ENCODE assay signal across 8 cellular contexts in the genomic region with DNA sequence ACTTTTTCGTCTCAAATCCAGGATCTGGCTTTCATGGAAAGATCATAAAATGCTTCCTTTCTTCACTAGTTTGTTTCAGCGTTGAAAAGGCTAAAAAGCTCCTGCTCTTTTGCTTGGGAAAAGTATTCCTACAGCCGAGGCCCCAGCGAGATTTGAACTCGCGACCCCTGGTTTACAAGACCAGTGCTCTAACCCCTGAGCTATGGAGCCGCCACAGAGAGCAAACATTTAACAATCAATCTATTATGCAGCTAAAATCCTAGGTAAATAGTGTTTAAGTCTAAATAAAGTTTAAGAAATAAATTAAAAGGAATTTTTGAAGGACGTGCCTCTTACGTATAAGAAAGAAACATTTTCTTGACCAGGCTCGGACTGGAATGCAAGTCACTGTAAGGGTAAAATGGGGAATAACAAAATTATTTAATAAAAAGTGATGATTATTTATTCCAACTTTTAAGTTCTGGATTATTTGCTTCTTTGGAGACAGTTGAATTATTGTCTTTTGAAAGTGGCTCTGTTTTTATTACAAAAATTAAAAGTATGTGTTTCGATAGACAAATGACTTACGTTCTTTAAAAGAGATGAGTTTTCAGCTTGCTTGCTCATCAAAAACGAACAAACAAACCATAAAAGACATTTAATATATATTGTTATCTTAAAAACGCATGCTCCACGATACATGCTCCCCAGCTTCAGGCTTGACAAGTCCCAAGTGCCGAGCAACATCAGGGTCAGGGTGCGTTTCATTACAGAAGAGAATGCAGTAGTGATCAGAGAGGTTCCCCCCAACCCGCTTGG. TPM values are rescaled to one million over a fixed set of nuclear protein-coding genes. Genes with fewer than 3 reads are reported as not detected.
DNase-seq lines count a peak whose midpoint lies in the region; ATAC-seq and TF ChIP-seq lines count a peak whose summit lies in the region.

No MANE protein-coding gene starts in this region.

- H3K27ac ChIP-seq in neural progenitor cell, result no peak overlapping the region

- H3K4me3 ChIP-seq in neural progenitor cell, result peak overlapping the region; percentile 61

- no peaks in the 10 kb centered on the region for H3K9me3 ChIP-seq in neural progenitor cell (ENCODE audit: low read depth)

- peaks cover 59% of the 10 kb centered on the region for H3F3A ChIP-seq in neural progenitor cell (ENCODE audit: low read depth)

- H3K36me3 ChIP-seq in neural progenitor cell, result no peaks in the 10 kb centered on the region

- peak overlapping the region; percentile 93 for H3K27ac Mint-ChIP-seq in activated T-cell treated with anti-CD3 and anti-CD28 coated beads, Interleukin-2, amount 50 U/mL, for 24 hours
- H3K27ac Mint-ChIP-seq in neural progenitor cell, result peak overlapping the region; percentile 88

- no peaks in the 10 kb centered on the region for H3K36me3 Mint-ChIP-seq in activated T-cell treated with anti-CD3 and anti-CD28 coated beads, Interleukin-2, amount 50 U/mL, for 24 hours (ENCODE audit: low read depth)
- peaks cover 2% of the 10 kb centered on the region for H3K36me3 Mint-ChIP-seq in neural progenitor cell

- no peaks in the 10 kb centered on the region for H3K79me2 ChIP-seq in neural progenitor cell (ENCODE audit: low read depth)

- peak overlapping the region; percentile 97 for H3K4me2 ChIP-seq in neural progenitor cell

- no peak for TF ChIP-seq CTCF in neural progenitor cell (IDR thresholded peaks at IDR 0.05)

- peaks cover 67% of the 10 kb centered on the region for H3K4me1 Mint-ChIP-seq in activated T-cell treated with anti-CD3 and anti-CD28 coated beads, Interleukin-2, amount 50 U/mL, for 24 hours (ENCODE audit: low read depth)
- H3K4me1 Mint-ChIP-seq in neural progenitor cell, result peaks cover 36% of the 10 kb centered on the region

- DNase-seq in NCI-H2081 (lab: John Stamatoyannopoulos, UW) (peak; percentile 18 to 47), NCI-H2081 treated with DMSO at 0.1 percent for 48 hours (lab: John Stamatoyannopoulos, UW) (no peak), NCI-H774 (lab: John Stamatoyannopoulos, UW) (peak; percentile 40), fibroblast of peridontal ligament (ENCODE audit: extremely low read depth) (peak; percentile 75), neural progenitor cell (ENCODE audit: low spot score) (peak; percentile 70)
- DNase-seq in activated T-cell treated with anti-CD3 and anti-CD28 coated beads, Interleukin-2, amount 50 U/mL, for 24 hours, result peak; percentile 72

- no peak for ATAC-seq in GM18909 (IDR thresholded peaks at IDR 0.05; ENCODE audit: poor library complexity, unreplicated experiment)
- ATAC-seq in HG02610 (IDR thresholded peaks at IDR 0.05; ENCODE audit: unreplicated experiment), result no peak

- H4K20me1 ChIP-seq in neural progenitor cell (ENCODE audit: low read depth), result peaks cover 40% of the 10 kb centered on the region

- H3K4me1 ChIP-seq in neural progenitor cell, result peaks cover 6% of the 10 kb centered on the region

- peaks cover 59% of the 10 kb centered on the region for H3K27me3 Mint-ChIP-seq in activated T-cell treated with anti-CD3 and anti-CD28 coated beads, Interleukin-2, amount 50 U/mL, for 24 hours
- H3K27me3 Mint-ChIP-seq in neural progenitor cell (ENCODE audit: insufficient read depth, low read depth), result peaks cover 70% of the 10 kb centered on the region

- peaks cover 97% of the 10 kb centered on the region for H3K27me3 ChIP-seq in neural progenitor cell

- H3K4me3 Mint-ChIP-seq in activated T-cell treated with anti-CD3 and anti-CD28 coated beads, Interleukin-2, amount 50 U/mL, for 24 hours, result peak overlapping the region; percentile 80
- peak overlapping the region; percentile 97 for H3K4me3 Mint-ChIP-seq in neural progenitor cell

- peaks cover 6% of the 10 kb centered on the region for H3K9me3 Mint-ChIP-seq in activated T-cell treated with anti-CD3 and anti-CD28 coated beads, Interleukin-2, amount 50 U/mL, for 24 hours
- peaks cover 12% of the 10 kb centered on the region for H3K9me3 Mint-ChIP-seq in neural progenitor cell

- H3K9ac ChIP-seq in neural progenitor cell, result no peak overlapping the region

- H2AFZ ChIP-seq in neural progenitor cell (replicated peaks), result peak overlapping the region; percentile 47

RNA-seq across cellular contexts. Expression of a gene that starts 10.3 kb away (rescaled TPM):
- total RNA-seq in neural progenitor cell (ENCODE audit: low replicate concordance), result not detected in 2 replicates

RNA-seq across cellular contexts. Expression of a gene that starts 40.0 kb away (rescaled TPM):
- not detected in 2 replicates for total RNA-seq in neural progenitor cell (ENCODE audit: low replicate concordance)

RNA-seq across cellular contexts. Expression of a gene that starts 43.4 kb away (rescaled TPM):
- total RNA-seq in neural progenitor cell (ENCODE audit: low replicate concordance), result not detected in 2 replicates

RNA-seq across cellular contexts. Expression of a gene that starts 53.1 kb away (rescaled TPM):
- 2.0 and 2.1 TPM in 2 replicates for total RNA-seq in neural progenitor cell (ENCODE audit: low replicate concordance)

RNA-seq across cellular contexts. Expression of a gene that starts 57.3 kb away (rescaled TPM):
- total RNA-seq in neural progenitor cell (ENCODE audit: low replicate concordance), result 0.99 TPM in 1 of 2 replicates, not detected in the other
